In genomic region chr3:43273429-43273828, GRCh38 we compare ENCODE assay signal across 17 cellular contexts. TPM values are rescaled to one million over a fixed set of nuclear protein-coding genes. Genes with fewer than 3 reads are reported as not detected.
DNase-seq lines count a peak whose midpoint lies in the region; ATAC-seq and TF ChIP-seq lines count a peak whose summit lies in the region.
"Had no signal": no experiment of that assay in that cellular context is flagged by ENCODE, and none has a peak within 500 bp of the region (broad histone marks: within the 10 kb centered on the region; RNA-seq: fewer than 3 reads in every experiment).

No MANE protein-coding gene starts in this region.

- H3K36me3 Mint-ChIP-seq in nephron (ENCODE audit: low read depth), result no peaks in the 10 kb centered on the region
- H3K36me3 Mint-ChIP-seq: CD8-positive, alpha-beta memory T cell had no signal

- no peak overlapping the region for H3K4me3 ChIP-seq in ascending aorta
- H3K4me3 ChIP-seq in gastroesophageal sphincter, result no peak overlapping the region

- H3K27me3 Mint-ChIP-seq in nephron (ENCODE audit: low read depth), result peaks cover 5% of the 10 kb centered on the region
- H3K27me3 Mint-ChIP-seq: CD8-positive, alpha-beta memory T cell had no signal

- WGBS in gastroesophageal sphincter (ENCODE audit: low coverage in 1 of 2), 2 donors, result 48 to 57% methylated on average over 1 to 2 of the region's 2 CpGs

- ATAC-seq in GM21515 (IDR thresholded peaks at IDR 0.05; ENCODE audit: unreplicated experiment) (no peak), gastroesophageal sphincter (no peak), GM21447 (IDR thresholded peaks at IDR 0.05; ENCODE audit: unreplicated experiment) (no peak)

- TF ChIP-seq CTCF in nephron (IDR thresholded peaks at IDR 0.05; ENCODE audit: unreplicated experiment in 3 of 3) (no peak), ascending aorta (IDR thresholded peaks at IDR 0.05) (no peak), gastroesophageal sphincter (IDR thresholded peaks at IDR 0.05) (no peak)

- H3K36me3 ChIP-seq in ascending aorta (no peaks in the 10 kb centered on the region), gastroesophageal sphincter (no peaks in the 10 kb centered on the region)
- H3K36me3 ChIP-seq: BE2C had no signal

- H3K27ac Mint-ChIP-seq in nephron, result peak overlapping the region in 2 of 3 experiments; percentile 8 to 76
- H3K27ac Mint-ChIP-seq: CD4-positive, CD25-positive, alpha-beta regulatory T cell had no signal

- H3K9me3 Mint-ChIP-seq in nephron, result no peaks in the 10 kb centered on the region
- H3K9me3 Mint-ChIP-seq: CD8-positive, alpha-beta memory T cell had no signal

- no peak overlapping the region for H3K4me3 Mint-ChIP-seq in nephron
- H3K4me3 Mint-ChIP-seq: CD4-positive, CD25-positive, alpha-beta regulatory T cell; CD8-positive, alpha-beta memory T cell had no signal

- DNase-seq in LHCN-M2 (ENCODE audit: low read depth), result peak; percentile 20
- DNase-seq in globus pallidus (ENCODE audit: low spot score), result peak; percentile 37
- DNase-seq in putamen (ENCODE audit: low spot score), result peak; percentile 5
- no peak for DNase-seq in ascending aorta (ENCODE audit: low spot score in 2 of 2)
- DNase-seq: BE2C; CD4-positive, CD25-positive, alpha-beta regulatory T cell; CD8-positive, alpha-beta memory T cell; COR-L47; DMS 273 treated with DMSO at 0.1 percent for 48 hours; DMS53; DND-41; EL; HCEC 1CT had no signal

- TF ChIP-seq EP300 in gastroesophageal sphincter (IDR thresholded peaks at IDR 0.05), result no peak

- no peak for TF ChIP-seq POLR2A in gastroesophageal sphincter (IDR thresholded peaks at IDR 0.05)

- H3K4me1 ChIP-seq in ascending aorta (no peaks in the 10 kb centered on the region), gastroesophageal sphincter (no peaks in the 10 kb centered on the region)
- H3K4me1 ChIP-seq: BE2C had no signal

- H3K27me3 ChIP-seq in ascending aorta (no peaks in the 10 kb centered on the region), gastroesophageal sphincter (no peaks in the 10 kb centered on the region)
- H3K27me3 ChIP-seq: BE2C had no signal

- H3K4me1 Mint-ChIP-seq in nephron, result peaks cover 6% of the 10 kb centered on the region

- H3K9me3 ChIP-seq in ascending aorta, result no peaks in the 10 kb centered on the region
- no peaks in the 10 kb centered on the region for H3K9me3 ChIP-seq in gastroesophageal sphincter
- H3K9me3 ChIP-seq: BE2C had no signal

- intact Hi-C loops in ascending aorta (cut with DNase I), result no loop called here

- H3K27ac ChIP-seq in ascending aorta (no peak overlapping the region), gastroesophageal sphincter (no peak overlapping the region)

RNA-seq across cellular contexts. Expression of gene SNRK, which starts 12.9 kb away (rescaled TPM):
- total RNA-seq in LHCN-M2 (2014; rRNA removed) (10.6 and 12.5 TPM in 2 replicates), ascending aorta (44.3 TPM), gastroesophageal sphincter (10 to 100 TPM; 42.9 to 64.0 (median 49.1) TPM)
- 3.4 TPM for polyA plus RNA-seq in LHCN-M2 (2012)

Comparison
In these comparisons a context has a peak if more than half of its experiments do, and no peak if none do; other contexts are left out.
1. DNase-seq: peak in LHCN-M2 (single experiment), globus pallidus (single experiment) and putamen (single experiment); none in ascending aorta (0 of 2).